ENCODE assay signal across 28 cellular contexts in genomic region chr17:61517265-61517664, GRCh38.
"Had no signal": no experiment of that assay in that cellular context is flagged by ENCODE, and none has a peak within 500 bp of the region (broad histone marks: within the 10 kb centered on the region; RNA-seq: fewer than 3 reads in every experiment).

No MANE protein-coding gene starts in this region.

- H3K4me3 ChIP-seq: pancreas, prostate gland, skin epidermis, smooth muscle cell, spleen, suprapubic skin, testis, tibial artery, transverse colon, upper lobe of right lung, uterus had no signal

- H3K4me2 ChIP-seq: smooth muscle cell had no signal

- H3K27ac ChIP-seq: neutrophil, pancreas, prostate gland, skin epidermis, spleen, suprapubic skin, testis, tibial artery, transverse colon, upper lobe of right lung, uterus had no signal

- H3K4me1 ChIP-seq: pancreas, prostate gland, spleen, suprapubic skin, testis, tibial artery, transverse colon, upper lobe of right lung, uterus had no signal

- H3K9me3 ChIP-seq: neutrophil, pancreas, prostate gland, spleen, suprapubic skin, testis, tibial artery, transverse colon, upper lobe of right lung, uterus had no signal

- FAIRE-seq: pancreas had no signal

- DNase-seq: naive thymus-derived CD8-positive, alpha-beta T cell; nephron progenitor cell; nucleus accumbens; pancreas; right cardiac atrium; spleen; stimulated activated CD4-positive, alpha-beta T cell treated with anti-CD3 and anti-CD28 coated beads, Interleukin-12 subunit alpha, Interleukin-12 subunit beta, amount 100 ng/mL, for 4 hours; stimulated activated CD4-positive, alpha-beta T cell treated with anti-CD3 and anti-CD28 coated beads, Interleukin-1b, Interleukin-23, amount 100 ng/mL, for 48 hours; stimulated activated CD4-positive, alpha-beta T cell treated with anti-CD3 and anti-CD28 coated beads, Interleukin-4, amount 100 ng/mL, for 1 hour; stimulated activated CD4-positive, alpha-beta T cell treated with anti-CD3 and anti-CD28 coated beads, Interleukin-4, amount 100 ng/mL, for 4 hours; stimulated activated CD8-positive, alpha-beta memory T cell treated with anti-CD3 and anti-CD28 coated beads, Interleukin-4, amount 100 ng/mL, for 48 hours; stimulated activated naive CD4-positive, alpha-beta T cell; stimulated activated naive CD8-positive, alpha-beta T cell treated with anti-CD3 and anti-CD28 coated beads, Interleukin-15, amount 100 ng/mL, for 72 hours; stimulated activated naive CD8-positive, alpha-beta T cell treated with anti-CD3 and anti-CD28 coated beads, Interleukin-15, Interleukin-2, amounts not matched to agents 100 U/mL and 50 U/mL, for 24 hours; substantia nigra; testis; tibial artery; transverse colon; upper lobe of right lung; uterus had no signal

- ATAC-seq: naive thymus-derived CD8-positive, alpha-beta T cell; natural killer cell treated with Interleukin-12 subunit alpha and Interleukin-12 subunit beta and Interleukin-15 and Interleukin-18, amount 100 ng/mL, for 72 hours; pancreas; right cardiac atrium; sciatic nerve; stimulated activated memory B cell treated with anti-CD40 and anti-IgM and Interleukin-4, amounts not matched to agents 10 μg/mL and 1 μg/mL and 100 μg/mL, for 72 hours; stimulated activated naive CD8-positive, alpha-beta T cell treated with anti-CD3 and anti-CD28 coated beads, Interleukin-15, amount 100 ng/mL, for 72 hours; stimulated activated naive CD8-positive, alpha-beta T cell treated with anti-CD3 and anti-CD28 coated beads, Interleukin-15, Interleukin-2, amounts not matched to agents 100 U/mL and 50 U/mL, for 24 hours; upper lobe of right lung had no signal
